In the genomic region with DNA sequence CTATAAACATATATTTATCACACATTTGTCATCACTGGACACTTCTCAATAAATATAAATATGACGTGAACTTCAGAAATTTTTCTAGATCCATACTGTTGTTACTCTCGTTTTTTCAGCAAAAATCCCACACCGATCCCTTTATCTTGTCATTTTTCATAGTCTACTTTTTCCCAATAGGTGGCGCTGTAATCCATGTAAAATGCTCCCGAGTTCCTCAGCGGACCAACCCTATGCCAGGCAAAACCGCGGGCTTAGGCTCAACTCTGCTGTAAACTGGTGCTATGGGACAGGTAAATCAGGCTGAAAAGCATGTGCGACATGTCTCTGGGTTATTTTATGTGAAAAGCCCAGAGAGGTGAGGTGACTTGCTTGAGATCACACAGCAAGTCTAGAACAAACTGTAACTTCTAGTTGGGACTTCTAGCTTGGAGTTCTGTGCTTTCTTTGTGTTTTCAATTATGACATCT, we compare ENCODE assay signal across 8 cellular contexts.
DNase-seq lines count a peak whose midpoint lies in the region; ATAC-seq lines count a peak whose summit lies in the region.

No MANE protein-coding gene starts in this region.

- H3K27me3 Mint-ChIP-seq in activated naive CD8-positive, alpha-beta T cell treated with anti-CD3 and anti-CD28 coated beads, Interleukin-2, amount 50 U/mL, for 24 hours, result peaks cover 5% of the 10 kb centered on the region

- no peak overlapping the region for H3K27ac Mint-ChIP-seq in activated naive CD8-positive, alpha-beta T cell treated with anti-CD3 and anti-CD28 coated beads, Interleukin-2, amount 50 U/mL, for 24 hours

- peaks cover 7% of the 10 kb centered on the region for H3K4me1 Mint-ChIP-seq in activated naive CD8-positive, alpha-beta T cell treated with anti-CD3 and anti-CD28 coated beads, Interleukin-2, amount 50 U/mL, for 24 hours

- H3K4me3 Mint-ChIP-seq in activated naive CD8-positive, alpha-beta T cell treated with anti-CD3 and anti-CD28 coated beads, Interleukin-2, amount 50 U/mL, for 24 hours, result no peak overlapping the region

- H3K36me3 Mint-ChIP-seq in activated naive CD8-positive, alpha-beta T cell treated with anti-CD3 and anti-CD28 coated beads, Interleukin-2, amount 50 U/mL, for 24 hours (ENCODE audit: low read depth), result no peaks in the 10 kb centered on the region

- ATAC-seq in GM18498 (IDR thresholded peaks at IDR 0.05; ENCODE audit: unreplicated experiment), result peak; percentile 74
- peak; percentile 78 for ATAC-seq in HG03159 (IDR thresholded peaks at IDR 0.05; ENCODE audit: unreplicated experiment)
- ATAC-seq in activated naive CD8-positive, alpha-beta T cell treated with anti-CD3 and anti-CD28 coated beads, Interleukin-2, amount 50 U/mL, for 24 hours, result peak; percentile 40
- peak; percentile 85 for ATAC-seq in left ventricle myocardium superior

- peak; percentile 54 to 72 for DNase-seq in AML-193 (lab: John Stamatoyannopoulos, UW)
- peak; percentile 61 for DNase-seq in NCI-H345 (lab: John Stamatoyannopoulos, UW)
- peak; percentile 9 for DNase-seq in activated naive CD8-positive, alpha-beta T cell treated with anti-CD3 and anti-CD28 coated beads, Interleukin-2, amount 50 U/mL, for 24 hours
- peak; percentile 54 for DNase-seq in left ventricle myocardium superior
- peak; percentile 13 for DNase-seq in pulmonary artery endothelial cell (ENCODE audit: low read depth, low spot score)
- no peak for DNase-seq in stimulated activated CD4-positive, alpha-beta T cell treated with anti-CD3 and anti-CD28 coated beads, Interleukin-12 subunit alpha, Interleukin-12 subunit beta, amount 100 ng/mL, for 4 hours

- intact Hi-C loops in left ventricle myocardium superior (cut with micrococcal nuclease), result loop anchor here (1.0 kb wide), 1 partner anchor 180 kb away; no protein-coding TSS in a partner anchor

- H3K9me3 Mint-ChIP-seq in activated naive CD8-positive, alpha-beta T cell treated with anti-CD3 and anti-CD28 coated beads, Interleukin-2, amount 50 U/mL, for 24 hours, result peaks cover 4% of the 10 kb centered on the region
